27 cellular contexts compared by ENCODE assay signal in genomic region chr1:42832636-42833265, GRCh38. TPM values are rescaled to one million over a fixed set of nuclear protein-coding genes. Genes with fewer than 3 reads are reported as not detected.
"Had no signal": no experiment of that assay in that cellular context is flagged by ENCODE, and none has a peak within 500 bp of the region (broad histone marks: within the 10 kb centered on the region; RNA-seq: fewer than 3 reads in every experiment).

No MANE protein-coding gene starts in this region.

- ATAC-seq: gastrocnemius medialis, heart right ventricle, left cardiac atrium, left lung, left ventricle myocardium superior, lower lobe of right lung had no signal

- DNase-seq: dermis blood vessel endothelial cell; dorsolateral prefrontal cortex; effector CD4-positive, alpha-beta T cell; effector memory CD4-positive, alpha-beta T cell; foreskin fibroblast; foreskin melanocyte; gastrocnemius medialis; glutamatergic neuron; head of caudate nucleus; heart right ventricle; hippocampal formation; left cardiac atrium; left lung; left ventricle myocardium superior; lower lobe of right lung; mesenchymal stem cell had no signal

- H3K27ac Mint-ChIP-seq: mesothelial cell of epicardium had no signal

- H3K4me1 ChIP-seq: esophagus muscularis mucosa, gastrocnemius medialis, heart right ventricle, lower lobe of right lung had no signal

- H3K4me3 ChIP-seq: coronary artery, dorsolateral prefrontal cortex, esophagus muscularis mucosa, gastrocnemius medialis, heart right ventricle, left lung, lower lobe of right lung had no signal

- H3K27ac ChIP-seq: coronary artery, dorsolateral prefrontal cortex, esophagus muscularis mucosa, gastrocnemius medialis, heart right ventricle, left lung, lower lobe of right lung had no signal

- H3K4me3 Mint-ChIP-seq: mesothelial cell of epicardium had no signal

- H3K9me3 Mint-ChIP-seq: mesothelial cell of epicardium had no signal

- FAIRE-seq: colon, endothelial cell of umbilical vein, islet of Langerhans, keratinocyte had no signal

- H3K9me3 ChIP-seq: esophagus muscularis mucosa, gastrocnemius medialis, heart right ventricle, left lung, lower lobe of right lung had no signal

- H3K27me3 ChIP-seq: dorsolateral prefrontal cortex, esophagus muscularis mucosa, gastrocnemius medialis, heart right ventricle, left lung had no signal

RNA-seq across cellular contexts. Expression of gene TMEM269, which starts 48.0 kb away (rescaled TPM):
- total RNA-seq: dermis blood vessel endothelial cell, endothelial cell of umbilical vein, epithelial cell of proximal tubule, glomerular endothelial cell, left ventricle myocardium superior, lower lobe of right lung, lung microvascular endothelial cell, mesenteric fat pad had no signal
